24 cellular contexts compared by ENCODE assay signal in the genomic region with DNA sequence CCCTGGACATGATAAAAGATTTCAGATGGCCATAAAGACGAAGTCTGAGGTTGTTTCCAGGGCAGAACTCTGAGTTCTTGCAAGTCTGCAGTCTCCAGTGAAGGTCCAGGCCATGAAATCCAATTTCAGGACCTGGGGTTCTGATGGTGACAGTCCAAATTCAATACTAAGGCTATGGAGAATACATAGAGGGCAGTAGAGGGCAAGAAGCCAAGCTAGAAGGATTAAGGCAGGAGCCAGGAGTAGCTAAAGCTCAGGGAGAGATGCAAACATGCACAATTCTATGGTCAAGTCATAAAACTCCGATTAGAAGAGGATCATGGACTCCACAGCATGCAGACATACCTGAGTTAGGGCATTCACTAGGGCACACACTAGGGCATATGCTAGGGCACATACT. TPM values are rescaled to one million over a fixed set of nuclear protein-coding genes. Genes with fewer than 3 reads are reported as not detected.
A peak's percentile ranks its signal among the peaks of the same experiment; 100 is the strongest.
DNase-seq lines count a peak whose midpoint lies in the region; ATAC-seq, FAIRE-seq and TF ChIP-seq lines count a peak whose summit lies in the region.
"Had no signal": no experiment of that assay in that cellular context is flagged by ENCODE, and none has a peak within 500 bp of the region (broad histone marks: within the 10 kb centered on the region; RNA-seq: fewer than 3 reads in every experiment).

No MANE protein-coding gene starts in this region.

- no peaks in the 10 kb centered on the region for H3K9me3 ChIP-seq in cardiac muscle cell (ENCODE audit: low read depth)
- no peaks in the 10 kb centered on the region for H3K9me3 ChIP-seq in SK-N-SH
- peaks cover 0 to 10% (median 0%) of the 10 kb centered on the region in 3 donors for H3K9me3 ChIP-seq in gastroesophageal sphincter
- H3K9me3 ChIP-seq in transverse colon: peaks cover 0 to 4% of the 10 kb centered on the region in 2 donors
- H3K9me3 ChIP-seq: mucosa of descending colon, neutrophil had no signal

- H3K79me2 ChIP-seq in SK-N-SH (ENCODE audit: insufficient read depth): peaks cover 49% of the 10 kb centered on the region

- H3K4me3 ChIP-seq in cardiac muscle cell (no peak overlapping the region), SK-N-SH (ENCODE audit: low read depth in 2 of 2, low read length in 1 of 2) (no peak overlapping the region), gastroesophageal sphincter (no peak overlapping the region), transverse colon (no peak overlapping the region)
- H3K4me3 ChIP-seq: coronary artery, left ventricle myocardium inferior, mucosa of descending colon, right atrium auricular region had no signal

- H3K27me3 ChIP-seq in cardiac muscle cell (no peaks in the 10 kb centered on the region), SK-N-SH (ENCODE audit: insufficient read depth) (no peaks in the 10 kb centered on the region), gastroesophageal sphincter (no peaks in the 10 kb centered on the region), transverse colon (no peaks in the 10 kb centered on the region)
- H3K27me3 ChIP-seq: neutrophil, right atrium auricular region had no signal

- TF ChIP-seq POLR2A in gastroesophageal sphincter (IDR thresholded peaks at IDR 0.05): no peak
- no peak for TF ChIP-seq POLR2A in transverse colon (IDR thresholded peaks at IDR 0.05)

- TF ChIP-seq CTCF in cardiac muscle cell (IDR thresholded peaks at IDR 0.05; ENCODE audit: low read depth, low read length) (peak; percentile 15), SK-N-SH (IDR thresholded peaks at IDR 0.05) (no peak; the same call in 1 of the 2 replicates), gastroesophageal sphincter (IDR thresholded peaks at IDR 0.05) (no peak), transverse colon (IDR thresholded peaks at IDR 0.05) (no peak)

- no peaks in the 10 kb centered on the region for H3K36me3 ChIP-seq in cardiac muscle cell
- peaks cover 0 to 21% of the 10 kb centered on the region in 2 experiments for H3K36me3 ChIP-seq in SK-N-SH (replicated peaks in 1 of 2; ENCODE audit: control insufficient read depth in 1 of 2, insufficient read depth in 2 of 2, low read length in 1 of 2)
- H3K36me3 ChIP-seq in gastroesophageal sphincter: no peaks in the 10 kb centered on the region
- H3K36me3 ChIP-seq in transverse colon: no peaks in the 10 kb centered on the region
- H3K36me3 ChIP-seq: left ventricle myocardium inferior, neutrophil, right atrium auricular region had no signal

- no peaks in the 10 kb centered on the region for H3K9me2 ChIP-seq in SK-N-SH

- no peaks in the 10 kb centered on the region for H3F3A ChIP-seq in SK-N-SH (replicated peaks; ENCODE audit: insufficient read depth)

- intact Hi-C loops in left cardiac atrium (cut with DNase I) (no loop called here), transverse colon (cut with DNase I; ENCODE audit: low total_unique reads) (no loop called here)

- in situ Hi-C loops in transverse colon (cut with MboI; ENCODE audit: low pct_ligation_motif_present in 1 of 4, low pct_unique_long_range_greater_than_20kb in 1 of 4, low sequenced_read_pairs in 3 of 4): loop anchor here in 2 of 4 donors (25.0 kb wide), 2 partner anchors 302 to 602 kb away; no protein-coding TSS in a partner anchor

- H3K4me1 ChIP-seq in cardiac muscle cell (ENCODE audit: low read depth) (peaks cover 7% of the 10 kb centered on the region), SK-N-SH (ENCODE audit: control insufficient read depth in 1 of 2, insufficient read depth in 2 of 2, low read depth in 1 of 2, low read length in 1 of 2) (peaks cover 0 to 28% of the 10 kb centered on the region in 2 experiments; a peak in 2 of 4 replicates), gastroesophageal sphincter (peaks cover 23 to 58% (median 34%) of the 10 kb centered on the region in 3 donors), transverse colon (peaks cover 0 to 19% (median 7%) of the 10 kb centered on the region in 4 donors)

- DNase-seq in cardiac muscle cell (ENCODE audit: low read depth in 1 of 2, low spot score in 1 of 2): peak in 1 of 2 donors; percentile 28
- DNase-seq in left cardiac atrium: no peak
- no peak for DNase-seq in SK-N-SH
- DNase-seq in transverse colon: no peak
- DNase-seq in GM19239 (ENCODE audit: insufficient read length, low spot score): no peak
- DNase-seq: activated CD4-positive, alpha-beta T cell treated with anti-CD3 and anti-CD28 coated beads, Interleukin-2, amount 10 ng/mL, durations not matched to agents 7 days and 5 days; activated naive CD8-positive, alpha-beta T cell treated with anti-CD3 and anti-CD28 coated beads for 36 hours; immature natural killer cell; left ventricle myocardium inferior; mucosa of descending colon; NCI-H1417; NCI-H526; SHP77 treated with DMSO at 0.1 percent for 48 hours; T-helper 1 cell had no signal

- H3K4me2 ChIP-seq in SK-N-SH: no peak overlapping the region

- CTCF ChIA-PET in SK-N-SH (lab: Yijun Ruan, JAX): interaction anchor here (1.3 to 1.7 kb wide), 2 partner anchors 10 to 16 kb away, joined by 3 to 10 read pairs; no protein-coding TSS in a partner anchor

- peak; percentile 22; the same call in 1 of the 2 replicates for TF ChIP-seq RAD21 in SK-N-SH (IDR thresholded peaks at IDR 0.05; ENCODE audit: low read length)

- no peak for FAIRE-seq in GM19239 (lab: Jason Lieb, UNC)
- FAIRE-seq: A204.1, endometrium, HepG2 had no signal

- ATAC-seq in left cardiac atrium (no peak), gastroesophageal sphincter (no peak), GM18517 (IDR thresholded peaks at IDR 0.05; ENCODE audit: unreplicated experiment) (no peak), HG03378 (IDR thresholded peaks at IDR 0.05; ENCODE audit: unreplicated experiment) (no peak)
- ATAC-seq: HepG2 had no signal

- no peak for TF ChIP-seq EP300 in SK-N-SH (IDR thresholded peaks at IDR 0.05; ENCODE audit: borderline replicate concordance in 1 of 2, low read depth in 1 of 2, low read length in 1 of 2)
- TF ChIP-seq EP300 in gastroesophageal sphincter (IDR thresholded peaks at IDR 0.05): no peak
- TF ChIP-seq EP300 in transverse colon (IDR thresholded peaks at IDR 0.05; ENCODE audit: low read depth): no peak

- POLR2A ChIA-PET in SK-N-SH (lab: Yijun Ruan, JAX): no interaction called here

- H2AFZ ChIP-seq in SK-N-SH (ENCODE audit: low read depth): no peak overlapping the region

- no peak overlapping the region for H3K27ac ChIP-seq in cardiac muscle cell
- H3K27ac ChIP-seq in SK-N-SH (ENCODE audit: low read depth in 2 of 2, low read length in 1 of 2): no peak overlapping the region
- peak overlapping the region in 3 of 4 donors; percentile 64 to 82 (median 78) for H3K27ac ChIP-seq in gastroesophageal sphincter
- H3K27ac ChIP-seq in transverse colon: peak overlapping the region in 3 of 4 donors; percentile 55 to 78 (median 75)
- H3K27ac ChIP-seq: C4-2B, left ventricle myocardium inferior, neutrophil had no signal

- WGBS in SK-N-SH (ENCODE audit: low lambda C conversion rate): 83% methylated on average over 2 of the region's 2 CpGs
- WGBS in gastroesophageal sphincter (ENCODE audit: low coverage in 1 of 2), 2 donors: 60 to 63% methylated on average over 1 to 2 of the region's 2 CpGs
- WGBS in transverse colon (ENCODE audit: low coverage in 1 of 2), 2 donors: 33 to 47% methylated on average over 1 to 2 of the region's 2 CpGs

- H4K20me1 ChIP-seq in SK-N-SH (ENCODE audit: insufficient read depth): peaks cover 21% of the 10 kb centered on the region

- no peak overlapping the region for H3K9ac ChIP-seq in SK-N-SH

TF ChIP-seq in SK-N-SH, 30 proteins besides CTCF, POLR2A, EP300 and RAD21:
- TF ChIP-seq SIN3A (IDR thresholded peaks at IDR 0.05; ENCODE audit: borderline replicate concordance, low read depth, low read length): no peak
TF ChIP-seq in SK-N-SH: peak in this region for 0.

RNA-seq across cellular contexts. Expression of a gene that starts 11.4 kb away (rescaled TPM):
- total RNA-seq in cardiac muscle cell: 62.5 and 111 TPM in 2 replicates
- polyA plus RNA-seq in cardiac muscle cell: 50.7 and 67.6 TPM in 2 replicates
- total RNA-seq in left cardiac atrium: 100 to 1,000 TPM in 1 of 2 donors, 10 to 100 TPM in 1; 71.1 to 117 TPM
- 80.0 and 119 TPM in 2 replicates for polyA plus RNA-seq in SK-N-SH (2012; rRNA removed)
- polyA plus RNA-seq in SK-N-SH (2012; cell fraction: cytosol; rRNA removed): 65.8 and 110 TPM in 2 replicates
- 139 and 176 TPM in 2 replicates for polyA plus RNA-seq in SK-N-SH (2012; cell fraction: nucleus; rRNA removed)
- total RNA-seq in gastroesophageal sphincter: 10 to 100 TPM; 29.6 to 76.3 (median 31.1) TPM
- total RNA-seq in transverse colon: 10 to 100 TPM in 2 of 4 donors, 1 to 10 TPM in 2; 6.7 to 60.5 (median 9.6) TPM
- total RNA-seq: HepG2 had no signal
- polyA plus RNA-seq: HepG2 had no signal

Comparison
In these comparisons a context has a peak if more than half of its experiments do, and no peak if none do; other contexts are left out.
1. H3K27ac ChIP-seq: peak in gastroesophageal sphincter (3 of 4) and transverse colon (3 of 4); none in cardiac muscle cell (single experiment) and SK-N-SH (0 of 2).